15 cellular contexts compared by ENCODE assay signal in genomic region chr15:60442031-60442665, GRCh38. TPM values are rescaled to one million over a fixed set of nuclear protein-coding genes. Genes with fewer than 3 reads are reported as not detected.
DNase-seq lines count a peak whose midpoint lies in the region; FAIRE-seq and TF ChIP-seq lines count a peak whose summit lies in the region.
"Had no signal": no experiment of that assay in that cellular context is flagged by ENCODE, and none has a peak within 500 bp of the region (broad histone marks: within the 10 kb centered on the region; RNA-seq: fewer than 3 reads in every experiment).

No MANE protein-coding gene starts in this region.

- TF ChIP-seq POLR2A in GM12892 (IDR thresholded peaks at IDR 0.05; ENCODE audit: low read depth, low read length) = no peak

- peaks cover 23 to 37% of the 10 kb centered on the region in 2 donors for H3K36me3 Mint-ChIP-seq in CD4-positive, alpha-beta memory T cell
- H3K36me3 Mint-ChIP-seq: IgD-negative memory B cell had no signal

- intact Hi-C loops in CD4-positive, alpha-beta memory T cell (cut with micrococcal nuclease) = no loop called here
- intact Hi-C loops in tibial artery (cut with DNase I; ENCODE audit: low total_unique reads) = loop anchor here (5.0 kb wide), 1 partner anchor 80 kb away; no protein-coding TSS in a partner anchor

- peak overlapping the region; percentile 30 for H3K4me2 ChIP-seq in skeletal muscle satellite cell (ENCODE audit: low read length)

- H3K4me1 ChIP-seq in skeletal muscle satellite cell (ENCODE audit: control insufficient read depth, insufficient read depth, low read length) (peaks cover 29% of the 10 kb centered on the region), tibial artery (no peaks in the 10 kb centered on the region)
- H3K4me1 ChIP-seq in CD4-positive, alpha-beta memory T cell (ENCODE audit: insufficient read depth, low read length) = no peaks in the 10 kb centered on the region
- H3K4me1 ChIP-seq: BE2C had no signal

- DNase-seq in OCI-M1 (lab: John Stamatoyannopoulos, UW) (peak; percentile 6), tibial artery (no peak), GM12892 (ENCODE audit: insufficient read length) (no peak)
- no peak for DNase-seq in CD4-positive, alpha-beta memory T cell
- DNase-seq: BE2C; CD8-positive, alpha-beta T cell; DMS153; H9; NCI-H1436; NCI-H2029 treated with DMSO at 0.1 percent for 48 hours; NCI-H510A treated with DMSO at 0.1 percent for 48 hours; SIG-M5 had no signal

- no peak overlapping the region for H3K27ac ChIP-seq in CD4-positive, alpha-beta memory T cell (ENCODE audit: low read depth, low read length)
- no peak overlapping the region for H3K27ac ChIP-seq in tibial artery

- H3K4me3 ChIP-seq in skeletal muscle satellite cell (ENCODE audit: low read length) = no peak overlapping the region
- no peak overlapping the region for H3K4me3 ChIP-seq in CD4-positive, alpha-beta memory T cell (ENCODE audit: low read length in 2 of 2)
- H3K4me3 ChIP-seq in tibial artery = no peak overlapping the region

- H3K9me3 Mint-ChIP-seq in CD4-positive, alpha-beta memory T cell = no peaks in the 10 kb centered on the region
- H3K9me3 Mint-ChIP-seq: CD8-positive, alpha-beta T cell; H9; IgD-negative memory B cell had no signal

- H3K27me3 Mint-ChIP-seq in CD4-positive, alpha-beta memory T cell = no peaks in the 10 kb centered on the region
- H3K27me3 Mint-ChIP-seq: IgD-negative memory B cell had no signal

- CTCF ChIA-PET in CD4-positive, alpha-beta memory T cell (lab: Charles Lee; ENCODE audit: partially characterized antibody) = interaction anchor here (1.2 to 3.4 kb wide), 6 partner anchors 11 to 115 kb away, joined by 3 to 23 read pairs (median 6); no protein-coding TSS in a partner anchor

- no peak overlapping the region for H3K27ac Mint-ChIP-seq in CD4-positive, alpha-beta memory T cell

- peaks cover 6% of the 10 kb centered on the region for H3K36me3 ChIP-seq in skeletal muscle satellite cell (ENCODE audit: insufficient read depth, low read length)
- peaks cover 7% of the 10 kb centered on the region for H3K36me3 ChIP-seq in CD4-positive, alpha-beta memory T cell (ENCODE audit: insufficient read depth, low read length)
- peaks cover 4 to 34% (median 8%) of the 10 kb centered on the region in 3 donors for H3K36me3 ChIP-seq in tibial artery
- H3K36me3 ChIP-seq: BE2C had no signal

- POLR2A ChIA-PET in CD4-positive, alpha-beta memory T cell (lab: Charles Lee; ENCODE audit: partially characterized antibody) = interaction anchor here (0.5 to 1.7 kb wide), 2 partner anchors 44 to 253 kb away, joined by 6 to 7 read pairs; partner anchors contain the start of gene ANXA2

- no peaks in the 10 kb centered on the region for H3K9me3 ChIP-seq in skeletal muscle satellite cell (replicated peaks; ENCODE audit: low read length)
- H3K9me3 ChIP-seq in CD4-positive, alpha-beta memory T cell (ENCODE audit: control insufficient read depth in 1 of 2, low read length in 2 of 2) = no peaks in the 10 kb centered on the region
- no peaks in the 10 kb centered on the region for H3K9me3 ChIP-seq in tibial artery
- H3K9me3 ChIP-seq: BE2C had no signal

- H3K4me1 Mint-ChIP-seq in CD4-positive, alpha-beta memory T cell = peaks cover 0 to 4% (median 2%) of the 10 kb centered on the region in 4 donors
- H3K4me1 Mint-ChIP-seq: H9 had no signal

- FAIRE-seq in endometrium (lab: Jason Lieb, UNC) (peak; percentile 4), GM12892 (lab: Jason Lieb, UNC) (no peak)

- H3K4me3 Mint-ChIP-seq in CD4-positive, alpha-beta memory T cell = no peak overlapping the region
- H3K4me3 Mint-ChIP-seq: CD8-positive, alpha-beta T cell; H9; IgD-negative memory B cell had no signal

- H3K27me3 ChIP-seq in skeletal muscle satellite cell (ENCODE audit: control insufficient read depth, insufficient read depth, low read length) (no peaks in the 10 kb centered on the region), tibial artery (no peaks in the 10 kb centered on the region)
- H3K27me3 ChIP-seq in CD4-positive, alpha-beta memory T cell (ENCODE audit: insufficient read depth, low read length) = no peaks in the 10 kb centered on the region
- H3K27me3 ChIP-seq: BE2C had no signal

- H3K9ac ChIP-seq in skeletal muscle satellite cell (ENCODE audit: low read depth, low read length) = no peak overlapping the region

- TF ChIP-seq CTCF in tibial artery (IDR thresholded peaks at IDR 0.05) = no peak

RNA-seq across cellular contexts. Expression of gene ICE2, which starts 36.8 kb away (rescaled TPM):
- 20.5 and 21.3 TPM in 2 replicates for total RNA-seq in skeletal muscle satellite cell (2012; rRNA removed)
- total RNA-seq in CD4-positive, alpha-beta memory T cell = 10 to 100 TPM; 63.7 to 68.4 TPM
- polyA plus RNA-seq in CD4-positive, alpha-beta memory T cell = 10 to 100 TPM; 46.5 to 58.7 TPM
- polyA plus RNA-seq in GM12892 (2012; ENCODE audit: missing spikeins) = 36.3 TPM

RNA-seq across cellular contexts. Expression of gene ANXA2, which starts 44.4 kb away (rescaled TPM):
- 4,583 and 5,218 TPM in 2 replicates for total RNA-seq in skeletal muscle satellite cell (2012; rRNA removed)
- 100 to 1,000 TPM; 148 to 160 TPM for total RNA-seq in CD4-positive, alpha-beta memory T cell
- 100 to 1,000 TPM; 561 to 682 TPM for polyA plus RNA-seq in CD4-positive, alpha-beta memory T cell
- polyA plus RNA-seq in GM12892 (2012; ENCODE audit: missing spikeins) = 79.4 TPM
